ENCODE assay signal across 10 cellular contexts in genomic region chr7:30433082-30433481, GRCh38. TPM values are rescaled to one million over a fixed set of nuclear protein-coding genes. Genes with fewer than 3 reads are reported as not detected.
DNase-seq lines count a peak whose midpoint lies in the region; ATAC-seq and TF ChIP-seq lines count a peak whose summit lies in the region.
"Had no signal": no experiment of that assay in that cellular context is flagged by ENCODE, and none has a peak within 500 bp of the region (broad histone marks: within the 10 kb centered on the region; RNA-seq: fewer than 3 reads in every experiment).

No MANE protein-coding gene starts in this region.

- H3K4me3 ChIP-seq in heart left ventricle = no peak overlapping the region

- no peaks in the 10 kb centered on the region for H3K9me3 ChIP-seq in heart left ventricle

- DNase-seq in CD14-positive monocyte (ENCODE audit: low spot score) = peak; percentile 44
- DNase-seq in RWPE1 (ENCODE audit: low spot score) = no peak
- peak; percentile 44 to 69 (median 48) for DNase-seq in heart left ventricle
- peak; percentile 67 for DNase-seq in putamen (ENCODE audit: low spot score)
- no peak for DNase-seq in activated T-cell treated with anti-CD3 and anti-CD28 coated beads, Interleukin-2, amount 50 U/mL, for 24 hours
- DNase-seq in GOT3 (lab: John Stamatoyannopoulos, UW) = no peak
- DNase-seq in GM20000 (ENCODE audit: low spot score) = no peak
- no peak for DNase-seq in H4 (ENCODE audit: low spot score)

- peaks cover 7 to 86% (median 38%) of the 10 kb centered on the region in 12 donors for H3K4me1 ChIP-seq in heart left ventricle

- peak overlapping the region; percentile 34 to 60 for H3K4me3 Mint-ChIP-seq in CD14-positive monocyte
- H3K4me3 Mint-ChIP-seq in activated T-cell treated with anti-CD3 and anti-CD28 coated beads, Interleukin-2, amount 50 U/mL, for 24 hours = no peak overlapping the region
- H3K4me3 Mint-ChIP-seq: activated naive CD8-positive, alpha-beta T cell; nephron had no signal

- peaks cover 99% of the 10 kb centered on the region for H3K4me1 Mint-ChIP-seq in CD14-positive monocyte
- no peaks in the 10 kb centered on the region for H3K4me1 Mint-ChIP-seq in activated T-cell treated with anti-CD3 and anti-CD28 coated beads, Interleukin-2, amount 50 U/mL, for 24 hours (ENCODE audit: low read depth)

- peaks cover 20 to 22% of the 10 kb centered on the region in 2 donors for H3K36me3 Mint-ChIP-seq in CD14-positive monocyte
- peaks cover 74% of the 10 kb centered on the region for H3K36me3 Mint-ChIP-seq in activated T-cell treated with anti-CD3 and anti-CD28 coated beads, Interleukin-2, amount 50 U/mL, for 24 hours (ENCODE audit: low read depth)

- no peaks in the 10 kb centered on the region for H3K9me3 Mint-ChIP-seq in CD14-positive monocyte
- H3K9me3 Mint-ChIP-seq in activated T-cell treated with anti-CD3 and anti-CD28 coated beads, Interleukin-2, amount 50 U/mL, for 24 hours = no peaks in the 10 kb centered on the region
- H3K9me3 Mint-ChIP-seq: nephron had no signal

- no peak for TF ChIP-seq CTCF in CD14-positive monocyte (IDR thresholded peaks at IDR 0.05)
- no peak for TF ChIP-seq CTCF in RWPE1 (conservative IDR thresholded peaks at IDR 0.05; ENCODE audit: low read depth)
- TF ChIP-seq CTCF in heart left ventricle (IDR thresholded peaks at IDR 0.05) = no peak
- no peak for TF ChIP-seq CTCF in GM20000 (IDR thresholded peaks at IDR 0.05; ENCODE audit: extremely low read depth, missing control alignments)

- TF ChIP-seq POLR2A in heart left ventricle (IDR thresholded peaks at IDR 0.05) = no peak

- 0 out of 2 replicates have a peak overlapping the region, but pooled peaks have one; percentile 24 for H3K27ac ChIP-seq in RWPE1
- peak overlapping the region in 10 of 12 donors; percentile 9 to 81 (median 38) for H3K27ac ChIP-seq in heart left ventricle

- 6 to 11% (median 8%) methylated on average over 3 of the region's 3 CpGs for WGBS in heart left ventricle, 4 donors

- intact Hi-C loops in CD14-positive monocyte (cut with micrococcal nuclease) = loop anchor here (5.0 to 10.0 kb wide), 2 partner anchors 86 to 88 kb away; no protein-coding TSS in a partner anchor
- intact Hi-C loops in heart left ventricle (cut with DNase I) = loop anchor here in 1 of 10 donors (5.0 kb wide), 1 partner anchor 44 kb away; the partner anchor contains the start of gene NOD1

- CTCF ChIA-PET in RWPE1 (lab: Yijun Ruan, JAX) = no interaction called here

- H3K27ac Mint-ChIP-seq in CD14-positive monocyte = peak overlapping the region; percentile 79 to 95 (median 92)
- H3K27ac Mint-ChIP-seq in activated T-cell treated with anti-CD3 and anti-CD28 coated beads, Interleukin-2, amount 50 U/mL, for 24 hours = no peak overlapping the region
- H3K27ac Mint-ChIP-seq: activated naive CD8-positive, alpha-beta T cell had no signal

- POLR2A ChIA-PET in RWPE1 (lab: Yijun Ruan, JAX; ENCODE audit: low non-redundant PET) = no interaction called here

- no peaks in the 10 kb centered on the region for H3K27me3 ChIP-seq in heart left ventricle

- ATAC-seq in heart left ventricle = peak; percentile 44 to 83 (median 76)

- H3K36me3 ChIP-seq in heart left ventricle = peaks cover 4 to 88% (median 67%) of the 10 kb centered on the region in 9 donors

- peaks cover 0 to 3% (median 0%) of the 10 kb centered on the region in 3 donors for H3K27me3 Mint-ChIP-seq in CD14-positive monocyte (ENCODE audit: low read depth in 3 of 3)
- H3K27me3 Mint-ChIP-seq in activated T-cell treated with anti-CD3 and anti-CD28 coated beads, Interleukin-2, amount 50 U/mL, for 24 hours = no peaks in the 10 kb centered on the region
- H3K27me3 Mint-ChIP-seq: activated naive CD8-positive, alpha-beta T cell had no signal

RNA-seq across cellular contexts. Expression of gene NOD1, which starts 45.5 kb away (rescaled TPM):
- polyA plus RNA-seq in CD14-positive monocyte = 1 to 10 TPM; 2.8 to 4.6 TPM
- 10 to 100 TPM in 3 of 9 donors, 1 to 10 TPM in 6; 5.3 to 28.8 (median 9.0) TPM for total RNA-seq in heart left ventricle
- polyA plus RNA-seq in heart left ventricle = 10 to 100 TPM in 1 of 2 donors, 1 to 10 TPM in 1; 7.5 to 11.2 TPM
- 8.2 and 10.2 TPM in 2 replicates for total RNA-seq in H4 (2014; rRNA removed; shearing (Covaris generic))

Comparison
In these comparisons a context has a peak if more than half of its experiments do, and no peak if none do; other contexts are left out.
1. DNase-seq: peak in CD14-positive monocyte (single experiment), heart left ventricle (5 of 5) and putamen (single experiment); none in RWPE1 (single experiment), activated T-cell treated with anti-CD3 and anti-CD28 coated beads, Interleukin-2, amount 50 U/mL, for 24 hours (single experiment), GOT3 (single experiment), GM20000 (single experiment) and H4 (single experiment).